In genomic region chr15:85383470-85384148, GRCh38 we compare ENCODE assay signal across 13 cellular contexts. TPM values are rescaled to one million over a fixed set of nuclear protein-coding genes. Genes with fewer than 3 reads are reported as not detected.
DNase-seq lines count a peak whose midpoint lies in the region; ATAC-seq and TF ChIP-seq lines count a peak whose summit lies in the region.
"Had no signal": no experiment of that assay in that cellular context is flagged by ENCODE, and none has a peak within 500 bp of the region (broad histone marks: within the 10 kb centered on the region; RNA-seq: fewer than 3 reads in every experiment).

No MANE protein-coding gene starts in this region.

- no peaks in the 10 kb centered on the region for H3F3A ChIP-seq in OCI-LY1 (ENCODE audit: insufficient read depth, low read length)

- H3K9me3 Mint-ChIP-seq in endothelial cell (ENCODE audit: unreplicated experiment), result no peaks in the 10 kb centered on the region

- no peaks in the 10 kb centered on the region for H3K9me2 ChIP-seq in OCI-LY1 (ENCODE audit: low read depth, low read length)

- TF ChIP-seq CTCF in OCI-LY1 (IDR thresholded peaks at IDR 0.05; ENCODE audit: low read length), result no peak
- TF ChIP-seq CTCF in endothelial cell (IDR thresholded peaks at IDR 0.05; ENCODE audit: unreplicated experiment), result no peak
- no peak for TF ChIP-seq CTCF in thyroid gland (IDR thresholded peaks at IDR 0.05)

- no peak for TF ChIP-seq POLR2A in thyroid gland (IDR thresholded peaks at IDR 0.05)

- H4K20me1 ChIP-seq in OCI-LY1 (ENCODE audit: insufficient read depth, low read length), result no peaks in the 10 kb centered on the region

- no peaks in the 10 kb centered on the region for H3K36me3 Mint-ChIP-seq in endothelial cell (ENCODE audit: low read depth, unreplicated experiment)

- intact Hi-C loops in right cardiac atrium (cut with DNase I) (no loop called here), Right ventricle myocardium inferior (cut with DNase I) (loop anchor here (5.0 kb wide), 1 partner anchor 49 kb away; no protein-coding TSS in a partner anchor), thyroid gland (cut with DNase I) (no loop called here)

- H3K36me3 ChIP-seq in OCI-LY1 (ENCODE audit: insufficient read depth, low read length) (no peaks in the 10 kb centered on the region; the same call in 1 of the 2 replicates), thyroid gland (no peaks in the 10 kb centered on the region)
- H3K36me3 ChIP-seq: ovary had no signal

- no peak overlapping the region for H3K27ac ChIP-seq in right cardiac atrium (ENCODE audit: low read length)
- peak overlapping the region; percentile 45 for H3K27ac ChIP-seq in OCI-LY1 (ENCODE audit: low read depth, low read length, poor library complexity, severe bottlenecking)
- peak overlapping the region in 2 of 3 donors; percentile 97 to 99 for H3K27ac ChIP-seq in thyroid gland
- H3K27ac ChIP-seq: C4-2B, ovary had no signal

- no peak overlapping the region for H3K9ac ChIP-seq in OCI-LY1 (ENCODE audit: low read length)

- H3K27me3 Mint-ChIP-seq in endothelial cell (ENCODE audit: unreplicated experiment), result peaks cover 5% of the 10 kb centered on the region

- H3K4me1 Mint-ChIP-seq in endothelial cell (ENCODE audit: unreplicated experiment), result peaks cover 49% of the 10 kb centered on the region

- H3K4me2 ChIP-seq in OCI-LY1 (ENCODE audit: low read length), result peak overlapping the region; percentile 74; the same call in 1 of the 2 replicates

- H3K27ac Mint-ChIP-seq in endothelial cell (ENCODE audit: unreplicated experiment), result peak overlapping the region; percentile 53

- peak overlapping the region; percentile 32 for H3K4me3 Mint-ChIP-seq in endothelial cell (ENCODE audit: unreplicated experiment)

- no peak overlapping the region for H2AFZ ChIP-seq in OCI-LY1 (ENCODE audit: low read length)

- H3K9me3 ChIP-seq in right cardiac atrium (ENCODE audit: control insufficient read depth, low read length) (no peaks in the 10 kb centered on the region), OCI-LY1 (ENCODE audit: low read length) (no peaks in the 10 kb centered on the region), thyroid gland (no peaks in the 10 kb centered on the region)
- H3K9me3 ChIP-seq: ovary had no signal

- DNase-seq in right cardiac atrium (no peak), Right ventricle myocardium inferior (ENCODE audit: missing footprints) (no peak), endothelial cell (ENCODE audit: low spot score) (no peak), thyroid gland (no peak), DMS53 (lab: John Stamatoyannopoulos, UW) (no peak)
- no peak for DNase-seq in activated CD4-positive, CD25-positive, alpha-beta regulatory T cell (lab: John Stamatoyannopoulos, UW)
- DNase-seq: effector CD8-positive, alpha-beta T cell; MM.1S; ovary; stimulated activated CD4-positive, alpha-beta T cell treated with anti-CD3 and anti-CD28 coated beads, Interleukin-2, amount 100 ng/mL, for 24 hours had no signal

- 62% methylated on average over 2 of the region's 2 CpGs for WGBS in right cardiac atrium
- 78 to 88% methylated on average over 2 of the region's 2 CpGs for WGBS in thyroid gland, 2 donors

- H3K4me3 ChIP-seq in right cardiac atrium (ENCODE audit: low read length) (peak overlapping the region; percentile 93), OCI-LY1 (ENCODE audit: low read depth, low read length, poor library complexity, severe bottlenecking) (peak overlapping the region; percentile 69), thyroid gland (replicated peaks in 1 of 3) (no peak overlapping the region)
- H3K4me3 ChIP-seq: ovary had no signal

- H3K27me3 ChIP-seq in right cardiac atrium (ENCODE audit: control insufficient read depth, insufficient read depth) (no peaks in the 10 kb centered on the region), OCI-LY1 (ENCODE audit: insufficient read depth, low read length) (no peaks in the 10 kb centered on the region), thyroid gland (no peaks in the 10 kb centered on the region)
- H3K27me3 ChIP-seq: ovary had no signal

- H3K79me2 ChIP-seq in OCI-LY1 (ENCODE audit: insufficient read depth, low read length), result peaks cover 50% of the 10 kb centered on the region

- H3K4me1 ChIP-seq in right cardiac atrium (ENCODE audit: control insufficient read depth, insufficient read depth, low read length) (no peaks in the 10 kb centered on the region), OCI-LY1 (ENCODE audit: insufficient read depth, low read length, severe bottlenecking) (peaks cover 65% of the 10 kb centered on the region), thyroid gland (peaks cover 25 to 31% of the 10 kb centered on the region in 2 donors)

- ATAC-seq in right cardiac atrium (no peak), Right ventricle myocardium inferior (no peak), GM18909 (IDR thresholded peaks at IDR 0.05; ENCODE audit: poor library complexity, unreplicated experiment) (no peak)

RNA-seq across cellular contexts. Expression of gene AKAP13, which starts 3.2 kb away (rescaled TPM):
- total RNA-seq in right cardiac atrium (100 to 1,000 TPM; 250 to 348 (median 260) TPM), Right ventricle myocardium inferior (292 TPM), endothelial cell (ENCODE audit: unreplicated experiment) (249 TPM), thyroid gland (100 to 1,000 TPM; 189 to 405 (median 244) TPM)
- polyA plus RNA-seq in right cardiac atrium, result 104 TPM

Comparison
In these comparisons a context has a peak if more than half of its experiments do, and no peak if none do; other contexts are left out.
1. H3K4me3 ChIP-seq: peak in right cardiac atrium (single experiment) and OCI-LY1 (single experiment); none in thyroid gland (0 of 3).